In the genomic region with DNA sequence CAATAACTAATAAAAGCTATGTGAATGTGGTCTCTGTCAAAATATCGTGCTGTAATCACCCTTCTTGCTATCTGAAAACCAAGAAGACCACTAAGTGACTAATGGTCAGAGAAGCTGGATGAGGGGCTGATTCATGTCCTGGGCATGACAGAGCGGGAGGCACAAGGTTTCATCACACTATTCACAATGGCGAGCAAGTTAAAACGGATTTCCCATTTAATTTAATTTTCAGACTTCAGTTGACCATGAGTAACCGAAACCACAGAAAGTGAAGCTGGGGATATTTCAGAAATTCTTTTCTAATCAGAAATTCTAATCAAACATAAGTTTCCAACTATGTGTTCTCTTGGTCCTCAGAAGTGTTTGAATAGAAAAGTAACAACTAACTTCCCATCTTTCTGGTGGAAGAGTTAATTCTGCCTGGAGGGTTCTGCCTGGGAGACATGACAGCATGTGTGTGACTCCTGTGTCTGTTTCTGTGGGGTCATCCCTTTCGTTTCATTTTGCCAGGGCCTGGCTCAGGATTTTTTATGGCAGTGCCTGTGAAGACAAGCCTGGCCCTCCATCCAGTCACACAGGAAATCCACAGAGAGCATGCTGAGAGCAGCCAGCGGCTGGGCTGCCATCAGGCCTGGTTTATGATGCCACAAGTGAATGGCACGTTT, we compare ENCODE assay signal across 14 cellular contexts.
DNase-seq lines count a peak whose midpoint lies in the region; TF ChIP-seq lines count a peak whose summit lies in the region.
"Had no signal": no experiment of that assay in that cellular context is flagged by ENCODE, and none has a peak within 500 bp of the region (broad histone marks: within the 10 kb centered on the region; RNA-seq: fewer than 3 reads in every experiment).

No MANE protein-coding gene starts in this region.

- no peaks in the 10 kb centered on the region for H3K9me3 ChIP-seq in prostate gland
- H3K9me3 ChIP-seq: ovary had no signal

- no peaks in the 10 kb centered on the region for H3K36me3 ChIP-seq in prostate gland
- H3K36me3 ChIP-seq: ovary had no signal

- no peak overlapping the region for H3K4me3 ChIP-seq in AG09309 (ENCODE audit: control insufficient read depth, low read depth, low read length)
- H3K4me3 ChIP-seq in prostate gland: no peak overlapping the region
- H3K4me3 ChIP-seq: cardiac muscle cell, GM23338, ovary had no signal

- H3K36me3 Mint-ChIP-seq in brain (peaks cover 42% of the 10 kb centered on the region), CD14-positive monocyte (peaks cover 61 to 66% of the 10 kb centered on the region in 2 donors)

- no peaks in the 10 kb centered on the region for H3K4me1 ChIP-seq in prostate gland (replicated peaks)

- H3K4me3 Mint-ChIP-seq in brain: no peak overlapping the region
- no peak overlapping the region for H3K4me3 Mint-ChIP-seq in CD14-positive monocyte
- H3K4me3 Mint-ChIP-seq: GM23338 had no signal

- peak overlapping the region in 3 of 5 experiments; percentile 73 to 94 (median 90) for H3K27ac Mint-ChIP-seq in brain
- H3K27ac Mint-ChIP-seq in CD14-positive monocyte: peak overlapping the region in 1 of 7 donors; percentile 24
- H3K27ac Mint-ChIP-seq: GM23338 had no signal

- 53% methylated on average over 8 of the region's 8 CpGs for WGBS in prostate gland

- H3K27me3 Mint-ChIP-seq in brain (peaks cover 12% of the 10 kb centered on the region), CD14-positive monocyte (ENCODE audit: low read depth in 3 of 3) (peaks cover 0 to 3% (median 2%) of the 10 kb centered on the region in 3 donors)

- H3K27ac ChIP-seq in prostate gland: no peak overlapping the region
- H3K27ac ChIP-seq: cardiac muscle cell, ovary had no signal

- peaks cover 39% of the 10 kb centered on the region for H3K4me1 Mint-ChIP-seq in brain
- H3K4me1 Mint-ChIP-seq in CD14-positive monocyte: no peaks in the 10 kb centered on the region

- no peak for TF ChIP-seq CTCF in AG09309 (IDR thresholded peaks at IDR 0.05; ENCODE audit: control insufficient read depth, insufficient read depth, low read depth, low read length, missing control alignments)
- TF ChIP-seq CTCF in brain (conservative IDR thresholded peaks at IDR 0.05): no peak
- TF ChIP-seq CTCF in prostate gland (IDR thresholded peaks at IDR 0.05): no peak
- TF ChIP-seq CTCF in CD14-positive monocyte (IDR thresholded peaks at IDR 0.05): no peak

- DNase-seq in AG09309 (ENCODE audit: low read depth) (peak; percentile 93), KG1 (lab: John Stamatoyannopoulos, UW) (peak; percentile 1), kidney glomerular epithelial cell (lab: John Stamatoyannopoulos, UW) (peak; percentile 87), prostate gland (ENCODE audit: low spot score) (no peak), CD14-positive monocyte (ENCODE audit: low spot score) (no peak), NCI-H2171 (lab: John Stamatoyannopoulos, UW) (no peak)
- DNase-seq in activated CD4-positive, alpha-beta T cell treated with anti-CD3 and anti-CD28 coated beads, Interleukin-2, amount 50 U/mL, for 48 hours: no peak
- DNase-seq: activated CD4-positive, alpha-beta T cell treated with anti-CD3 and anti-CD28 coated beads for 4 hours; NCI-H187; ovary; RPMI8226 had no signal

- intact Hi-C loops in prostate gland (cut with DNase I): no loop called here
- intact Hi-C loops in CD14-positive monocyte (cut with micrococcal nuclease): no loop called here

- H3K9me3 Mint-ChIP-seq in brain (peaks cover 0 to 6% (median 4%) of the 10 kb centered on the region in 5 experiments), CD14-positive monocyte (peaks cover 3 to 9% (median 5%) of the 10 kb centered on the region in 7 donors)
- H3K9me3 Mint-ChIP-seq: GM23338 had no signal

- no peak for TF ChIP-seq POLR2A in prostate gland (IDR thresholded peaks at IDR 0.05)

- no peaks in the 10 kb centered on the region for H3K27me3 ChIP-seq in prostate gland (replicated peaks; ENCODE audit: insufficient read depth)
- H3K27me3 ChIP-seq: cardiac muscle cell, ovary had no signal

Comparison
In these comparisons a context has a peak if more than half of its experiments do, and no peak if none do; other contexts are left out.
1. DNase-seq: peak in AG09309 (single experiment), KG1 (single experiment) and kidney glomerular epithelial cell (single experiment); none in prostate gland (single experiment), activated CD4-positive, alpha-beta T cell treated with anti-CD3 and anti-CD28 coated beads, Interleukin-2, amount 50 U/mL, for 48 hours (0 of 2), CD14-positive monocyte (single experiment) and NCI-H2171 (single experiment).